ENCODE assay signal across 16 cellular contexts in genomic region chr19:45518469-45518826, GRCh38. TPM values are rescaled to one million over a fixed set of nuclear protein-coding genes. Genes with fewer than 3 reads are reported as not detected.
DNase-seq lines count a peak whose midpoint lies in the region; ATAC-seq and TF ChIP-seq lines count a peak whose summit lies in the region.
"Had no signal": no experiment of that assay in that cellular context is flagged by ENCODE, and none has a peak within 500 bp of the region (broad histone marks: within the 10 kb centered on the region; RNA-seq: fewer than 3 reads in every experiment).

No MANE protein-coding gene starts in this region.

- H3K9me3 ChIP-seq in neutrophil = no peaks in the 10 kb centered on the region

- no peak overlapping the region for H3K4me3 ChIP-seq in neutrophil (ENCODE audit: low read depth in 1 of 2, low read length in 1 of 2)

- DNase-seq in activated CD8-positive, alpha-beta memory T cell treated with anti-CD3 and anti-CD28 coated beads, Interleukin-2, amount 10 ng/mL, durations not matched to agents 7 days and 5 days = no peak
- DNase-seq in activated CD8-positive, alpha-beta memory T cell treated with anti-CD3 and anti-CD28 coated beads for 24 hours = no peak
- DNase-seq in central memory CD8-positive, alpha-beta T cell (ENCODE audit: low spot score in 2 of 2) = no peak
- no peak for DNase-seq in AG20443 (ENCODE audit: low spot score)
- DNase-seq: C1 segment of cervical spinal cord; COR-L47; NCI-H1092 treated with DMSO at 0.1 percent for 48 hours; NCI-H1694; NCI-H2107; NCI-H345; NCI-H526 treated with DMSO at 0.1 percent for 48 hours; NK-92 treated with Interleukin-12 subunit alpha and Interleukin-12 subunit beta, amount 100 ng/mL, for 24 hours had no signal

- H3K4me1 Mint-ChIP-seq in activated CD8-positive, alpha-beta memory T cell treated with anti-CD3 and anti-CD28 coated beads, Interleukin-2, amount 10 ng/mL, durations not matched to agents 7 days and 5 days = peaks cover 51% of the 10 kb centered on the region
- H3K4me1 Mint-ChIP-seq in central memory CD8-positive, alpha-beta T cell = peaks cover 37% of the 10 kb centered on the region

- no peaks in the 10 kb centered on the region for H3K27me3 ChIP-seq in neutrophil

- no peak for TF ChIP-seq CTCF in neutrophil (IDR thresholded peaks at IDR 0.05)

- peaks cover 81 to 89% of the 10 kb centered on the region in 2 experiments for H3K4me1 ChIP-seq in neutrophil (ENCODE audit: control insufficient read depth in 1 of 2, insufficient read depth in 1 of 2, low read depth in 1 of 2, low read length in 1 of 2)

- H3K36me3 ChIP-seq in neutrophil = peaks cover 91% of the 10 kb centered on the region

- no peaks in the 10 kb centered on the region for H3K27me3 Mint-ChIP-seq in activated CD8-positive, alpha-beta memory T cell treated with anti-CD3 and anti-CD28 coated beads, Interleukin-2, amount 10 ng/mL, durations not matched to agents 7 days and 5 days
- H3K27me3 Mint-ChIP-seq in central memory CD8-positive, alpha-beta T cell = no peaks in the 10 kb centered on the region

- peak overlapping the region; percentile 100 for H3K27ac ChIP-seq in neutrophil
- H3K27ac ChIP-seq: KMS-11 had no signal

- H3K27ac Mint-ChIP-seq in activated CD8-positive, alpha-beta memory T cell treated with anti-CD3 and anti-CD28 coated beads, Interleukin-2, amount 10 ng/mL, durations not matched to agents 7 days and 5 days = peak overlapping the region; percentile 65
- peak overlapping the region; percentile 2 for H3K27ac Mint-ChIP-seq in central memory CD8-positive, alpha-beta T cell (ENCODE audit: low read depth)

- ATAC-seq in activated CD8-positive, alpha-beta memory T cell treated with anti-CD3 and anti-CD28 coated beads, Interleukin-2, amount 10 ng/mL, durations not matched to agents 7 days and 5 days = no peak
- no peak for ATAC-seq in central memory CD8-positive, alpha-beta T cell (replicated peaks; ENCODE audit: extremely low read depth, poor library complexity, severe bottlenecking)
- no peak for ATAC-seq in HG03354 (IDR thresholded peaks at IDR 0.05; ENCODE audit: poor library complexity, severe bottlenecking, unreplicated experiment)

- no peaks in the 10 kb centered on the region for H3K9me3 Mint-ChIP-seq in activated CD8-positive, alpha-beta memory T cell treated with anti-CD3 and anti-CD28 coated beads, Interleukin-2, amount 10 ng/mL, durations not matched to agents 7 days and 5 days (ENCODE audit: low read depth)
- no peaks in the 10 kb centered on the region for H3K9me3 Mint-ChIP-seq in central memory CD8-positive, alpha-beta T cell

- CTCF ChIA-PET in activated CD8-positive, alpha-beta memory T cell treated with anti-CD3 and anti-CD28 coated beads, Interleukin-2, amount 10 ng/mL, durations not matched to agents 7 days and 5 days (lab: Charles Lee) = interaction anchor here (0.9 to 1.4 kb wide), 2 partner anchors 9 to 40 kb away, joined by 3 read pairs; no protein-coding TSS in a partner anchor

- H3K4me3 Mint-ChIP-seq in activated CD8-positive, alpha-beta memory T cell treated with anti-CD3 and anti-CD28 coated beads, Interleukin-2, amount 10 ng/mL, durations not matched to agents 7 days and 5 days = no peak overlapping the region
- no peak overlapping the region for H3K4me3 Mint-ChIP-seq in central memory CD8-positive, alpha-beta T cell

- peaks cover 25% of the 10 kb centered on the region for H3K36me3 Mint-ChIP-seq in activated CD8-positive, alpha-beta memory T cell treated with anti-CD3 and anti-CD28 coated beads, Interleukin-2, amount 10 ng/mL, durations not matched to agents 7 days and 5 days
- peaks cover 50% of the 10 kb centered on the region for H3K36me3 Mint-ChIP-seq in central memory CD8-positive, alpha-beta T cell (ENCODE audit: insufficient read depth)

RNA-seq across cellular contexts. Expression of gene VASP, which starts 11.2 kb away (rescaled TPM):
- total RNA-seq in activated CD8-positive, alpha-beta memory T cell treated with anti-CD3 and anti-CD28 coated beads, Interleukin-2, amount 10 ng/mL, durations not matched to agents 7 days and 5 days = 100 to 1,000 TPM; 223 to 308 TPM

RNA-seq across cellular contexts. Expression of gene PPM1N, which starts 20.2 kb away (rescaled TPM):
- 1 to 10 TPM; 4.3 to 4.5 TPM for total RNA-seq in activated CD8-positive, alpha-beta memory T cell treated with anti-CD3 and anti-CD28 coated beads, Interleukin-2, amount 10 ng/mL, durations not matched to agents 7 days and 5 days

RNA-seq across cellular contexts. Expression of gene RTN2, which starts 21.6 kb away (rescaled TPM):
- total RNA-seq in activated CD8-positive, alpha-beta memory T cell treated with anti-CD3 and anti-CD28 coated beads, Interleukin-2, amount 10 ng/mL, durations not matched to agents 7 days and 5 days = 1 to 10 TPM; 3.1 to 4.3 TPM

RNA-seq across cellular contexts. Expression of gene FOSB, which starts 50.7 kb away (rescaled TPM):
- total RNA-seq in activated CD8-positive, alpha-beta memory T cell treated with anti-CD3 and anti-CD28 coated beads, Interleukin-2, amount 10 ng/mL, durations not matched to agents 7 days and 5 days = 10 to 100 TPM in 1 of 2 experiments, 1 to 10 TPM in 1; 5.6 to 98.6 TPM
- total RNA-seq: A172 had no signal
